11 cellular contexts compared by ENCODE assay signal in genomic region chr1:19765623-19766022, GRCh38. TPM values are rescaled to one million over a fixed set of nuclear protein-coding genes. Genes with fewer than 3 reads are reported as not detected.
DNase-seq lines count a peak whose midpoint lies in the region; ATAC-seq, FAIRE-seq and TF ChIP-seq lines count a peak whose summit lies in the region.
"Had no signal": no experiment of that assay in that cellular context is flagged by ENCODE, and none has a peak within 500 bp of the region (broad histone marks: within the 10 kb centered on the region; RNA-seq: fewer than 3 reads in every experiment).

No MANE protein-coding gene starts in this region.

- DNase-seq in CD1c-positive myeloid dendritic cell (ENCODE audit: extremely low spot score) (peak; percentile 49), RCC 7860 (ENCODE audit: low spot score) (peak; percentile 88), dermis blood vessel endothelial cell (peak; percentile 94), trophoblast cell (peak; percentile 88 to 96), NCI-H187 (lab: John Stamatoyannopoulos, UW) (no peak), gastrocnemius medialis (no peak)
- DNase-seq in activated CD8-positive, alpha-beta memory T cell treated with anti-CD3 and anti-CD28 coated beads, Interleukin-2, amount 10 ng/mL, durations not matched to agents 7 days and 5 days, result no peak
- DNase-seq in activated CD8-positive, alpha-beta memory T cell treated with anti-CD3 and anti-CD28 coated beads, Interleukin-2, amount 50 U/mL, for 4 hours, result no peak
- DNase-seq: central memory CD4-positive, alpha-beta T cell had no signal

- H3K27ac Mint-ChIP-seq in activated CD8-positive, alpha-beta memory T cell treated with anti-CD3 and anti-CD28 coated beads, Interleukin-2, amount 10 ng/mL, durations not matched to agents 7 days and 5 days, result no peak overlapping the region

- WGBS in trophoblast cell (ENCODE audit: extremely low coverage, insufficient coverage, insufficient read length), result no CpG with 5 or more reads among the region's 10 CpGs

- no peaks in the 10 kb centered on the region for H3K27me3 Mint-ChIP-seq in activated CD8-positive, alpha-beta memory T cell treated with anti-CD3 and anti-CD28 coated beads, Interleukin-2, amount 10 ng/mL, durations not matched to agents 7 days and 5 days

- H3K4ac ChIP-seq in trophoblast cell (ENCODE audit: low read depth, low read length), result no peak overlapping the region

- no peak overlapping the region for H4K8ac ChIP-seq in trophoblast cell (ENCODE audit: low read depth, low read length)

- in situ Hi-C loops in gastrocnemius medialis (cut with MboI; ENCODE audit: low sequenced_read_pairs in 4 of 4), result no loop called here

- no peak for TF ChIP-seq CTCF in gastrocnemius medialis (IDR thresholded peaks at IDR 0.05 in 4 of 5, conservative IDR thresholded peaks at IDR 0.05 in 1 of 5)

- H3K4me1 ChIP-seq in trophoblast cell (ENCODE audit: control insufficient read depth in 1 of 2, insufficient read depth in 2 of 2, low read length in 2 of 2) (peaks cover 9 to 17% of the 10 kb centered on the region in 2 experiments), gastrocnemius medialis (no peaks in the 10 kb centered on the region)

- peaks cover 1% of the 10 kb centered on the region for H3K9me3 ChIP-seq in trophoblast cell (ENCODE audit: insufficient read depth, low read depth, low read length)
- H3K9me3 ChIP-seq in gastrocnemius medialis, result no peaks in the 10 kb centered on the region

- H2BK120ac ChIP-seq in trophoblast cell (ENCODE audit: insufficient read depth, low read length, poor library complexity), result no peak overlapping the region

- no peak overlapping the region for H3K23ac ChIP-seq in trophoblast cell (ENCODE audit: low read length)

- no peak overlapping the region for H4K91ac ChIP-seq in trophoblast cell (ENCODE audit: low read depth, low read length)

- H3K36me3 ChIP-seq in trophoblast cell (ENCODE audit: control insufficient read depth in 1 of 2, insufficient read depth in 2 of 2, low read length in 2 of 2) (peaks cover 0 to 3% of the 10 kb centered on the region in 2 experiments), gastrocnemius medialis (no peaks in the 10 kb centered on the region)

- H3K79me2 ChIP-seq in trophoblast cell (ENCODE audit: control insufficient read depth, insufficient read depth, low read length, poor library complexity), result no peaks in the 10 kb centered on the region

- no peak overlapping the region for H3K4me3 Mint-ChIP-seq in activated CD8-positive, alpha-beta memory T cell treated with anti-CD3 and anti-CD28 coated beads, Interleukin-2, amount 10 ng/mL, durations not matched to agents 7 days and 5 days
- H3K4me3 Mint-ChIP-seq: neural crest cell had no signal

- no peak overlapping the region for H3K4me2 ChIP-seq in trophoblast cell (ENCODE audit: low read length)

- peak; percentile 97 for FAIRE-seq in RCC 7860 (lab: Jason Lieb, UNC)

- no peaks in the 10 kb centered on the region for H3K79me1 ChIP-seq in trophoblast cell (ENCODE audit: low read length)

- no peaks in the 10 kb centered on the region for H3K9me3 Mint-ChIP-seq in activated CD8-positive, alpha-beta memory T cell treated with anti-CD3 and anti-CD28 coated beads, Interleukin-2, amount 10 ng/mL, durations not matched to agents 7 days and 5 days (ENCODE audit: low read depth)
- H3K9me3 Mint-ChIP-seq: neural crest cell had no signal

- H3K9ac ChIP-seq in trophoblast cell (ENCODE audit: low read length), result no peak overlapping the region

- H3K27ac ChIP-seq in trophoblast cell (ENCODE audit: low read depth, low read length), result no peak overlapping the region
- no peak overlapping the region for H3K27ac ChIP-seq in gastrocnemius medialis

- no peak overlapping the region for H2AFZ ChIP-seq in trophoblast cell (ENCODE audit: insufficient read depth, low read length, poor library complexity)

- CTCF ChIA-PET in activated CD8-positive, alpha-beta memory T cell treated with anti-CD3 and anti-CD28 coated beads, Interleukin-2, amount 10 ng/mL, durations not matched to agents 7 days and 5 days (lab: Charles Lee), result no interaction called here

- no peaks in the 10 kb centered on the region for H3K4me1 Mint-ChIP-seq in activated CD8-positive, alpha-beta memory T cell treated with anti-CD3 and anti-CD28 coated beads, Interleukin-2, amount 10 ng/mL, durations not matched to agents 7 days and 5 days

- no peak overlapping the region for H2BK12ac ChIP-seq in trophoblast cell (ENCODE audit: low read length)

- H2AK5ac ChIP-seq in trophoblast cell (ENCODE audit: low read length), result no peak overlapping the region

- no peak overlapping the region for H3K18ac ChIP-seq in trophoblast cell (ENCODE audit: low read length)

- no peak overlapping the region for H4K12ac ChIP-seq in trophoblast cell (ENCODE audit: low read depth, low read length)

- no peak overlapping the region for H2BK5ac ChIP-seq in trophoblast cell (ENCODE audit: low read depth, low read length, poor library complexity)

- H3K27me3 ChIP-seq in trophoblast cell (ENCODE audit: insufficient read depth, low read length) (no peaks in the 10 kb centered on the region), gastrocnemius medialis (no peaks in the 10 kb centered on the region)

- no peak overlapping the region for H3K4me3 ChIP-seq in trophoblast cell (ENCODE audit: low read depth, low read length)
- no peak overlapping the region for H3K4me3 ChIP-seq in gastrocnemius medialis

- intact Hi-C loops in gastrocnemius medialis (cut with DNase I; ENCODE audit: low total_unique reads), result loop anchor here (5.0 kb wide), 1 partner anchor 47 kb away; no protein-coding TSS in a partner anchor

- H3K36me3 Mint-ChIP-seq in activated CD8-positive, alpha-beta memory T cell treated with anti-CD3 and anti-CD28 coated beads, Interleukin-2, amount 10 ng/mL, durations not matched to agents 7 days and 5 days, result no peaks in the 10 kb centered on the region

- no peak overlapping the region for H3K14ac ChIP-seq in trophoblast cell (ENCODE audit: low read length)

- no peak for TF ChIP-seq POLR2A in gastrocnemius medialis (IDR thresholded peaks at IDR 0.05)

- ATAC-seq in activated CD8-positive, alpha-beta memory T cell treated with anti-CD3 and anti-CD28 coated beads, Interleukin-2, amount 10 ng/mL, durations not matched to agents 7 days and 5 days, result no peak
- no peak for ATAC-seq in gastrocnemius medialis
- ATAC-seq: Panc1 had no signal

RNA-seq across cellular contexts. Expression of gene TMCO4, which starts 34.1 kb away (rescaled TPM):
- 10.6 and 11.4 TPM in 2 replicates for total RNA-seq in dermis blood vessel endothelial cell
- polyA plus RNA-seq in trophoblast cell (2013), result 5.0 and 5.7 TPM in 2 replicates
- total RNA-seq in activated CD8-positive, alpha-beta memory T cell treated with anti-CD3 and anti-CD28 coated beads, Interleukin-2, amount 10 ng/mL, durations not matched to agents 7 days and 5 days, result 10 to 100 TPM; 18.4 to 18.6 TPM
- total RNA-seq in gastrocnemius medialis, result 1 to 10 TPM in 3 of 4 donors, under 1 TPM in 1; 0.95 to 3.9 (median 2.4) TPM

RNA-seq across cellular contexts. Expression of gene RNF186, which starts 49.5 kb away (rescaled TPM):
- total RNA-seq in dermis blood vessel endothelial cell (not detected in 2 replicates), gastrocnemius medialis (under 1 TPM in 1 of 4 donors, not detected in 3; 0.24 TPM)
- polyA plus RNA-seq in trophoblast cell (2013), result not detected in 2 replicates
- not detected for total RNA-seq in activated CD8-positive, alpha-beta memory T cell treated with anti-CD3 and anti-CD28 coated beads, Interleukin-2, amount 10 ng/mL, durations not matched to agents 7 days and 5 days
- total RNA-seq: neural crest cell had no signal

Comparison
In these comparisons a context has a peak if more than half of its experiments do, and no peak if none do; other contexts are left out.
1. DNase-seq: peak in CD1c-positive myeloid dendritic cell (single experiment), RCC 7860 (single experiment), dermis blood vessel endothelial cell (single experiment) and trophoblast cell (2 of 2); none in NCI-H187 (0 of 2), activated CD8-positive, alpha-beta memory T cell treated with anti-CD3 and anti-CD28 coated beads, Interleukin-2, amount 10 ng/mL, durations not matched to agents 7 days and 5 days (single experiment), gastrocnemius medialis (0 of 2) and activated CD8-positive, alpha-beta memory T cell treated with anti-CD3 and anti-CD28 coated beads, Interleukin-2, amount 50 U/mL, for 4 hours (single experiment).